ENCODE assay signal across 5 cellular contexts in the genomic region with DNA sequence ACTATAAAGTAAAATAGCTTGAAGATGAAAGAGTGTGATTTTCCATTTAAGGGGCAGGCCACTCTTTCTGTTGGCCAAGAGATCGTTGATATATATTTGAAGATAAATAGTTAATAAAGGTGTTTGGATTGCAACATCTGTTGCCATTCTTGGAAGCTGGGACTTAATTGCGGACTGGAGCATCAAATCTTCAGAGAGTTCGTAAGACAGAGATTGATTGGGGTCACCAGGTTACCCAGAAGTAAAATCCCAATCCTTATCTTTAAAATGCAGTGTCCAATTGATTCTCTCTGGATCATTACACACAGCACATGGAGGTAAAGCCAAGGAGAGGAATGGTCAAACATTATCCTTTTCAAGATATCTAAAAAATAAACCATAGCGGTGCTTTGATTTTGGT.
"Had no signal": no experiment of that assay in that cellular context is flagged by ENCODE, and none has a peak within 500 bp of the region (broad histone marks: within the 10 kb centered on the region; RNA-seq: fewer than 3 reads in every experiment).

No MANE protein-coding gene starts in this region.

- DNase-seq: H9, HCEC 1CT, IMR-90, KBM-7 had no signal

- ATAC-seq: GM23338 had no signal

- H3K4me3 ChIP-seq: GM23338 had no signal

- H3K27ac Mint-ChIP-seq: GM23338, H9 had no signal

- H3K4me3 Mint-ChIP-seq: GM23338, H9 had no signal

- H3K9me3 Mint-ChIP-seq: GM23338, H9 had no signal
